8 cellular contexts compared by ENCODE assay signal in genomic region chr1:205285391-205286101, GRCh38. TPM values are rescaled to one million over a fixed set of nuclear protein-coding genes. Genes with fewer than 3 reads are reported as not detected.
DNase-seq lines count a peak whose midpoint lies in the region; ATAC-seq and TF ChIP-seq lines count a peak whose summit lies in the region.

No MANE protein-coding gene starts in this region.

- no peak overlapping the region for H3K4me3 Mint-ChIP-seq in WTC11
- peak overlapping the region; percentile 26 for H3K4me3 Mint-ChIP-seq in osteocyte (ENCODE audit: unreplicated experiment)

- ATAC-seq in GM18508 (IDR thresholded peaks at IDR 0.05; ENCODE audit: insufficient read depth, unreplicated experiment): peak; percentile 31
- peak; percentile 33 for ATAC-seq in HG03159 (IDR thresholded peaks at IDR 0.05; ENCODE audit: unreplicated experiment)
- no peak for ATAC-seq in WTC11
- ATAC-seq in GM21737 (IDR thresholded peaks at IDR 0.05; ENCODE audit: unreplicated experiment): no peak

- DNase-seq in WTC11 (ENCODE audit: low spot score): no peak
- peak; percentile 77 for DNase-seq in choroid plexus epithelial cell (ENCODE audit: low read depth)
- no peak for DNase-seq in osteocyte (ENCODE audit: extremely low spot score, unreplicated experiment)
- DNase-seq in NCI-H1436 treated with DMSO at 0.1 percent for 48 hours (lab: John Stamatoyannopoulos, UW): no peak
- DNase-seq in D341Med (ENCODE audit: low spot score): no peak

- CTCF ChIA-PET in WTC11 (lab: Charles Lee): interaction anchor here (0.7 to 4.0 kb wide), 16 partner anchors 9 to 145 kb away, joined by 3 to 45 read pairs (median 5); partner anchors contain the start of gene NUAK2

- POLR2A ChIA-PET in WTC11 (lab: Charles Lee): interaction anchor here (1.0 to 3.3 kb wide), 6 partner anchors 9 to 36 kb away, joined by 3 to 54 read pairs (median 10); partner anchors contain the start of gene NUAK2

- H3K27ac Mint-ChIP-seq in WTC11 (peak overlapping the region; percentile 90), osteocyte (ENCODE audit: unreplicated experiment) (peak overlapping the region; percentile 87)

- TF ChIP-seq CTCF in WTC11 (IDR thresholded peaks at IDR 0.05): no peak
- TF ChIP-seq CTCF in choroid plexus epithelial cell (conservative IDR thresholded peaks at IDR 0.05; ENCODE audit: low read depth, low read length): no peak
- no peak for TF ChIP-seq CTCF in osteocyte (IDR thresholded peaks at IDR 0.05)

- H3K36me3 Mint-ChIP-seq in WTC11 (no peaks in the 10 kb centered on the region), osteocyte (ENCODE audit: unreplicated experiment) (no peaks in the 10 kb centered on the region)

- H3K9me3 Mint-ChIP-seq in WTC11 (no peaks in the 10 kb centered on the region), osteocyte (ENCODE audit: unreplicated experiment) (no peaks in the 10 kb centered on the region)

- H3K4me1 Mint-ChIP-seq in WTC11 (peaks cover 49% of the 10 kb centered on the region), osteocyte (ENCODE audit: unreplicated experiment) (peaks cover 59% of the 10 kb centered on the region)

- H3K27me3 Mint-ChIP-seq in WTC11 (ENCODE audit: low read depth) (no peaks in the 10 kb centered on the region), osteocyte (ENCODE audit: unreplicated experiment) (no peaks in the 10 kb centered on the region)

- H3K4me3 ChIP-seq in choroid plexus epithelial cell (ENCODE audit: low read depth, low read length): no peak overlapping the region

TF ChIP-seq in WTC11, 78 proteins besides CTCF, POLR2A, EP300 and RAD21:
- TF ChIP-seq JUN (CRISPR knock-in tag; IDR thresholded peaks at IDR 0.05): no peak
- TF ChIP-seq ZNF121 (CRISPR knock-in tag; IDR thresholded peaks at IDR 0.05): 0 out of 2 replicates have a peak, but pooled peaks have one; percentile 12
- no peak for TF ChIP-seq IRF2 (CRISPR knock-in tag; IDR thresholded peaks at IDR 0.05; ENCODE audit: borderline replicate concordance, low read depth)

RNA-seq across cellular contexts. Expression of gene NUAK2, which starts 36.0 kb away (rescaled TPM):
- total RNA-seq in WTC11 (2021): 8.7 to 10.8 TPM (median 10.8 TPM) in 3 replicates
- total RNA-seq in osteocyte: 4.3 and 4.5 TPM in 2 replicates

RNA-seq across cellular contexts. Expression of gene TMCC2, which starts 57.8 kb away (rescaled TPM):
- total RNA-seq in WTC11 (2021): 9.5 to 11.2 TPM (median 11.2 TPM) in 3 replicates
- total RNA-seq in osteocyte: 3.4 and 4.7 TPM in 2 replicates

Comparison
In these comparisons a context has a peak if more than half of its experiments do, and no peak if none do; other contexts are left out.
1. ATAC-seq: peak in GM18508 (single experiment) and HG03159 (single experiment); none in WTC11 (single experiment) and GM21737 (single experiment).